19 cellular contexts compared by ENCODE assay signal in genomic region chr5:147084702-147085101, GRCh38.
DNase-seq lines count a peak whose midpoint lies in the region; ATAC-seq and TF ChIP-seq lines count a peak whose summit lies in the region.
"Had no signal": no experiment of that assay in that cellular context is flagged by ENCODE, and none has a peak within 500 bp of the region (broad histone marks: within the 10 kb centered on the region; RNA-seq: fewer than 3 reads in every experiment).

No MANE protein-coding gene starts in this region.

- H3K27me3 ChIP-seq in stomach (no peaks in the 10 kb centered on the region), aorta (ENCODE audit: control insufficient read depth in 1 of 2, insufficient read depth in 2 of 2, low read length in 1 of 2) (no peaks in the 10 kb centered on the region)
- H3K27me3 ChIP-seq: breast epithelium, foreskin keratinocyte, suprapubic skin had no signal

- intact Hi-C loops in stomach (cut with DNase I; ENCODE audit: low total_unique reads) = no loop called here
- intact Hi-C loops in aorta (cut with DNase I) = no loop called here

- H3K4me1 ChIP-seq in stomach (no peaks in the 10 kb centered on the region), aorta (ENCODE audit: control insufficient read depth in 1 of 2, insufficient read depth in 2 of 2, low read length in 2 of 2) (no peaks in the 10 kb centered on the region)
- H3K4me1 ChIP-seq: breast epithelium, foreskin keratinocyte, suprapubic skin had no signal

- H3K4me3 ChIP-seq in stomach (no peak overlapping the region), aorta (ENCODE audit: low read length in 2 of 2) (no peak overlapping the region)
- H3K4me3 ChIP-seq: breast epithelium, suprapubic skin had no signal

- TF ChIP-seq EP300 in stomach (IDR thresholded peaks at IDR 0.05) = no peak

- TF ChIP-seq POLR2A in stomach (IDR thresholded peaks at IDR 0.05) = no peak

- H3K27ac ChIP-seq in stomach (no peak overlapping the region), aorta (ENCODE audit: low read depth in 1 of 2, low read length in 2 of 2) (no peak overlapping the region)
- H3K27ac ChIP-seq: breast epithelium, foreskin keratinocyte, suprapubic skin had no signal

- no peaks in the 10 kb centered on the region for H3K36me3 ChIP-seq in stomach
- H3K36me3 ChIP-seq in aorta (ENCODE audit: control insufficient read depth in 1 of 2, insufficient read depth in 2 of 2, low read length in 1 of 2) = no peaks in the 10 kb centered on the region
- H3K36me3 ChIP-seq: breast epithelium, suprapubic skin had no signal

- 31 to 61% (median 47%) methylated on average over 1 of the region's 1 CpG for WGBS in stomach, 5 donors
- WGBS in aorta, 2 donors = 75 to 95% methylated on average over 1 of the region's 1 CpG

- no peak for ATAC-seq in HG02798 (IDR thresholded peaks at IDR 0.05; ENCODE audit: poor library complexity, unreplicated experiment)
- no peak for ATAC-seq in aorta (ENCODE audit: low FRiP score)
- no peak for ATAC-seq in HG02642 (IDR thresholded peaks at IDR 0.05; ENCODE audit: poor library complexity, unreplicated experiment)
- ATAC-seq: foreskin keratinocyte, HepG2, left cardiac atrium, right cardiac atrium had no signal

- H3K9me3 ChIP-seq in stomach = no peaks in the 10 kb centered on the region
- no peaks in the 10 kb centered on the region for H3K9me3 ChIP-seq in aorta (ENCODE audit: control insufficient read depth, low read length)
- H3K9me3 ChIP-seq: breast epithelium, suprapubic skin had no signal

- DNase-seq in NCI-H146 (lab: John Stamatoyannopoulos, UW) (peak; percentile 68), cerebellar cortex (ENCODE audit: low spot score) (peak; percentile 5), middle frontal gyrus (ENCODE audit: extremely low spot score, low spot score) (peak; percentile 72), stomach (peak; percentile 48), HPDE6-E6E7 (ENCODE audit: extremely low spot score) (no peak), aorta (no peak)
- DNase-seq: activated CD4-positive, alpha-beta T cell treated with anti-CD3 and anti-CD28 coated beads for 4 hours; foreskin keratinocyte; HFFc6; left cardiac atrium; NCI-H1105 treated with DMSO at 0.1 percent for 48 hours; NCI-H82; right cardiac atrium; SHP77 treated with DMSO at 0.1 percent for 48 hours had no signal

- no peak for TF ChIP-seq CTCF in stomach (IDR thresholded peaks at IDR 0.05)

Comparison
In these comparisons a context has a peak if more than half of its experiments do, and no peak if none do; other contexts are left out.
1. DNase-seq: peak in NCI-H146 (single experiment), cerebellar cortex (single experiment), middle frontal gyrus (single experiment) and stomach (single experiment); none in HPDE6-E6E7 (single experiment) and aorta (0 of 2).